In the genomic region with DNA sequence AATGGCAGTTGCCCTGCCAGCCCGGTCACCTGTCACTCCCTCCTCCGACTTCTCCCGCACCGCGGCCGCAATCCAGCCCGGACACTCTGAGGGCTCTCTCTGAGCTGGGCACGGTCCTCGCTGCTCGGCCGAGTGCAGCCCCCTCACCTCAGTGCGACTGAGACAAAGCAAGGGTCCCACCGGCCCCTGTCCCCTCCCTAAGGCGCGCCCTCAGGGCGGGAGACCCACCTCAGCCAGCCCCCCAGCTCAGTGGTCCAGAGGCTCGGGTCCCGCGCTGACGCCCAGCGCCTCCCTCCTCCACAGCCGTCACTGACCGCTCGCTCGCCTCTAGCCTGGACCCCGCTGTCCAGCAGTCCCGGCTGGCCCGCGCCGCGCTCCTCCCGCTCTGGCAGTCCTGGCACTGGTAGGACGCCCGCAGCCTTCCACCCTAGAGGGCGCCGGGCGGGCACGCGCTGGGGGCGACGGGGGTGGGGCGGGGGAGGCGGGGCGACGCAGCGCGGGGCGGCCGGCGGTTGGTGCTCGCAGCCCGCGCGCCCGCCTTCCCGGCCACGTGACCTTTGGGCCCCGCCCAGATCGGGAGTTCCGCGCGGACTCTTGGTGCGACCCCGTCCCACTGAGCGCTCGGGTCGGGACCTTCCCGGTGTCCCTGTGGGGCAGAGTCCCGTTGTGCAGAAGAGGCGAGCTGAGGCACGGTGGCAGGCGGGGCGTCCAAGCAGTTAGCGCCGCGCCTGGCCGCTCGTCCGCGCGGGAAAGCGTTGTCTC, we compare ENCODE assay signal across 1 cellular context.
A peak's percentile ranks its signal among the peaks of the same experiment; 100 is the strongest.
TF ChIP-seq lines count a peak whose summit lies in the region.

No MANE protein-coding gene starts in this region.

TF ChIP-seq in K562, 482 proteins besides CTCF, POLR2A, EP300 and RAD21 (continued from another document and continues in another):
- TF ChIP-seq, protein P1, sequence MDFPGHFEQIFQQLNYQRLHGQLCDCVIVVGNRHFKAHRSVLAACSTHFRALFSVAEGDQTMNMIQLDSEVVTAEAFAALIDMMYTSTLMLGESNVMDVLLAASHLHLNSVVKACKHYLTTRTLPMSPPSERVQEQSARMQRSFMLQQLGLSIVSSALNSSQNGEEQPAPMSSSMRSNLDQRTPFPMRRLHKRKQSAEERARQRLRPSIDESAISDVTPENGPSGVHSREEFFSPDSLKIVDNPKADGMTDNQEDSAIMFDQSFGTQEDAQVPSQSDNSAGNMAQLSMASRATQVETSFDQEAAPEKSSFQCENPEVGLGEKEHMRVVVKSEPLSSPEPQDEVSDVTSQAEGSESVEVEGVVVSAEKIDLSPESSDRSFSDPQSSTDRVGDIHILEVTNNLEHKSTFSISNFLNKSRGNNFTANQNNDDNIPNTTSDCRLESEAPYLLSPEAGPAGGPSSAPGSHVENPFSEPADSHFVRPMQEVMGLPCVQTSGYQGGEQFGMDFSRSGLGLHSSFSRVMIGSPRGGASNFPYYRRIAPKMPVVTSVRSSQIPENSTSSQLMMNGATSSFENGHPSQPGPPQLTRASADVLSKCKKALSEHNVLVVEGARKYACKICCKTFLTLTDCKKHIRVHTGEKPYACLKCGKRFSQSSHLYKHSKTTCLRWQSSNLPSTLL (IDR thresholded peaks at IDR 0.05): no peak
- TF ChIP-seq, protein P2, sequence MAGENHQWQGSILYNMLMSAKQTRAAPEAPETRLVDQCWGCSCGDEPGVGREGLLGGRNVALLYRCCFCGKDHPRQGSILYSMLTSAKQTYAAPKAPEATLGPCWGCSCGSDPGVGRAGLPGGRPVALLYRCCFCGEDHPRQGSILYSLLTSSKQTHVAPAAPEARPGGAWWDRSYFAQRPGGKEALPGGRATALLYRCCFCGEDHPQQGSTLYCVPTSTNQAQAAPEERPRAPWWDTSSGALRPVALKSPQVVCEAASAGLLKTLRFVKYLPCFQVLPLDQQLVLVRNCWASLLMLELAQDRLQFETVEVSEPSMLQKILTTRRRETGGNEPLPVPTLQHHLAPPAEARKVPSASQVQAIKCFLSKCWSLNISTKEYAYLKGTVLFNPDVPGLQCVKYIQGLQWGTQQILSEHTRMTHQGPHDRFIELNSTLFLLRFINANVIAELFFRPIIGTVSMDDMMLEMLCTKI (IDR thresholded peaks at IDR 0.05; ENCODE audit: partially characterized antibody): no peak
- TF ChIP-seq SP2 (IDR thresholded peaks at IDR 0.05; ENCODE audit: extremely low read depth, low read depth, low read length, poor library complexity, severe bottlenecking) (no peak), ZNF551 (CRISPR knock-in tag; IDR thresholded peaks at IDR 0.05) (no peak), GABPB1 (CRISPR knock-in tag; IDR thresholded peaks at IDR 0.05) (peak; percentile 41; the same call in 1 of the 2 replicates), HMG20A (CRISPR knock-in tag; conservative IDR thresholded peaks at IDR 0.05) (no peak), BCL6 (CRISPR knock-in tag; IDR thresholded peaks at IDR 0.05) (no peak), SIN3B (IDR thresholded peaks at IDR 0.05; ENCODE audit: low read depth) (no peak), ZNF583 (CRISPR knock-in tag; IDR thresholded peaks at IDR 0.05) (no peak), MEF2A (IDR thresholded peaks at IDR 0.05; ENCODE audit: control insufficient read depth, low read depth, low read length) (no peak), TRIM28 (IDR thresholded peaks at IDR 0.05) (no peak), BRD4 (IDR thresholded peaks at IDR 0.05) (no peak), CHCHD3 (CRISPR knock-in tag; IDR thresholded peaks at IDR 0.05) (no peak)
- TF ChIP-seq, protein P3, sequence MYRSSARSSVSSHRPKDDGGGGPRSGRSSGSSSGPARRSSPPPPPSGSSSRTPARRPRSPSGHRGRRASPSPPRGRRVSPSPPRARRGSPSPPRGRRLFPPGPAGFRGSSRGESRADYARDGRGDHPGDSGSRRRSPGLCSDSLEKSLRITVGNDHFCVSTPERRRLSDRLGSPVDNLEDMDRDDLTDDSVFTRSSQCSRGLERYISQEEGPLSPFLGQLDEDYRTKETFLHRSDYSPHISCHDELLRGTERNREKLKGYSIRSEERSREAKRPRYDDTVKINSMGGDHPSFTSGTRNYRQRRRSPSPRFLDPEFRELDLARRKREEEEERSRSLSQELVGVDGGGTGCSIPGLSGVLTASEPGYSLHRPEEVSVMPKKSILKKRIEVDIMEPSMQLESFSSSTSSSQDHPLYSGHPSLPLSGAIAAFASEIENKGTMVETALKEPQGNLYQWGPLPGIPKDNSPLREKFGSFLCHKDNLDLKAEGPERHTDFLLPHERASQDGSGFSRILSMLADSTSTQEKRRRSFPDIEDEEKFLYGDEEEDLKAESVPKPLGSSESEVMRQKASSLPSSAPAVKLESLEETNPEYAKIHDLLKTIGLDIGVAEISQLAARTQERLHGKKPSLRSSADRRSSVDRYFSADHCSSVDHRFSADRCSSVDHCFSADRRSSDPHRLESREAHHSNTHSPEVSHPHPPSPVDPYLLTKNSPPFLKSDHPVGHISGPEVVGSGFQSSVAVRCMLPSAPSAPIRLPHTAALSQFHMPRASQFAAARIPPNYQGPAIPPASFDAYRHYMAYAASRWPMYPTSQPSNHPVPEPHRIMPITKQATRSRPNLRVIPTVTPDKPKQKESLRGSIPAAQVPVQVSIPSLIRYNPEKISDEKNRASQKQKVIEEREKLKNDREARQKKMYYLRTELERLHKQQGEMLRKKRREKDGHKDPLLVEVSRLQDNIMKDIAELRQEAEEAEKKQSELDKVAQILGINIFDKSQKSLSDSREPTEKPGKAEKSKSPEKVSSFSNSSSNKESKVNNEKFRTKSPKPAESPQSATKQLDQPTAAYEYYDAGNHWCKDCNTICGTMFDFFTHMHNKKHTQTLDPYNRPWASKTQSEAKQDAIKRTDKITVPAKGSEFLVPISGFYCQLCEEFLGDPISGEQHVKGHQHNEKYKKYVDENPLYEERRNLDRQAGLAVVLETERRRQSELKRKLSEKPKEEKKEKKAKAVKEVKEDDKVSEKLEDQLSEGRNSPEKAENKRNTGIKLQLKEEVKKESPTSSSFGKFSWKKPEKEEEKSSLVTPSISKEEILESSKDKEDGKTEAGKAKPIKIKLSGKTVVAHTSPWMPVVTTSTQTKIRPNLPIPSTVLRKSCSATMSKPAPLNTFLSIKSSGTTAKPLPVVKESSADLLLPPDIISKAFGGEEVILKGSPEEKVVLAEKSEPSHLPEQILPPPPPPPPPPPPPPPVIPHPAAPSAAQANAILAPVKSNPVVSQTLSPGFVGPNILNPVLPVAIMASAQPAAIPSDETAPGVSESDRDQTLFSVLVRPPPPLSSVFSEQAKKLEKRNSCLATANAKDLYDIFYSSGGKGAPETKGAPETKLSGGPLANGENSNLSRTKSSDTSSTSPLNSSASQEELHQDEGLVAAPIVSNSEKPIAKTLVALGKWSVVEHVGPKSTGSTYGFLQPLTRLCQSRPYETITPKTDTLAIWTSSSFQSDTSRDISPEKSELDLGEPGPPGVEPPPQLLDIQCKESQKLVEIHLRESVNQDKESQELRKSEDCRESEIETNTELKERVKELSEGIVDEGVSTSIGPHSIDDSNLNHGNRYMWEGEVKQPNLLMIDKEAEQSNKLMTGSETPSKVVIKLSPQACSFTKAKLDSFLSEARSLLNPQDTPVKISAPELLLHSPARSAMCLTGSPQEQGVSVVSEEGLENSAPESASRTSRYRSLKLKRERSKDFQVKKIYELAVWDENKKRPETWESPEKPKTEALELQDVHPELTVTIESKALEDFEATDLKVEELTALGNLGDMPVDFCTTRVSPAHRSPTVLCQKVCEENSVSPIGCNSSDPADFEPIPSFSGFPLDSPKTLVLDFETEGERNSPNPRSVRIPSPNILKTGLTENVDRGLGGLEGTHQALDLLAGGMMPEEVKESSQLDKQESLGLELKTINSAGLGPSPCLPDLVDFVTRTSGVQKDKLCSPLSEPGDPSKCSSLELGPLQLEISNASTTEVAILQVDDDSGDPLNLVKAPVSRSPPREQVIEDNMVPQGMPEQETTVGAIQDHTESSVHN (IDR thresholded peaks at IDR 0.05; ENCODE audit: borderline replicate concordance in 1 of 2, low read depth in 1 of 2): no peak
- TF ChIP-seq, protein P4, sequence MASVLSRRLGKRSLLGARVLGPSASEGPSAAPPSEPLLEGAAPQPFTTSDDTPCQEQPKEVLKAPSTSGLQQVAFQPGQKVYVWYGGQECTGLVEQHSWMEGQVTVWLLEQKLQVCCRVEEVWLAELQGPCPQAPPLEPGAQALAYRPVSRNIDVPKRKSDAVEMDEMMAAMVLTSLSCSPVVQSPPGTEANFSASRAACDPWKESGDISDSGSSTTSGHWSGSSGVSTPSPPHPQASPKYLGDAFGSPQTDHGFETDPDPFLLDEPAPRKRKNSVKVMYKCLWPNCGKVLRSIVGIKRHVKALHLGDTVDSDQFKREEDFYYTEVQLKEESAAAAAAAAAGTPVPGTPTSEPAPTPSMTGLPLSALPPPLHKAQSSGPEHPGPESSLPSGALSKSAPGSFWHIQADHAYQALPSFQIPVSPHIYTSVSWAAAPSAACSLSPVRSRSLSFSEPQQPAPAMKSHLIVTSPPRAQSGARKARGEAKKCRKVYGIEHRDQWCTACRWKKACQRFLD (CRISPR knock-in tag; IDR thresholded peaks at IDR 0.05): no peak
- TF ChIP-seq, protein P5, sequence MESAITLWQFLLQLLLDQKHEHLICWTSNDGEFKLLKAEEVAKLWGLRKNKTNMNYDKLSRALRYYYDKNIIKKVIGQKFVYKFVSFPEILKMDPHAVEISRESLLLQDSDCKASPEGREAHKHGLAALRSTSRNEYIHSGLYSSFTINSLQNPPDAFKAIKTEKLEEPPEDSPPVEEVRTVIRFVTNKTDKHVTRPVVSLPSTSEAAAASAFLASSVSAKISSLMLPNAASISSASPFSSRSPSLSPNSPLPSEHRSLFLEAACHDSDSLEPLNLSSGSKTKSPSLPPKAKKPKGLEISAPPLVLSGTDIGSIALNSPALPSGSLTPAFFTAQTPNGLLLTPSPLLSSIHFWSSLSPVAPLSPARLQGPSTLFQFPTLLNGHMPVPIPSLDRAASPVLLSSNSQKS (CRISPR knock-in tag; IDR thresholded peaks at IDR 0.05): no peak
- TF ChIP-seq, protein P6, sequence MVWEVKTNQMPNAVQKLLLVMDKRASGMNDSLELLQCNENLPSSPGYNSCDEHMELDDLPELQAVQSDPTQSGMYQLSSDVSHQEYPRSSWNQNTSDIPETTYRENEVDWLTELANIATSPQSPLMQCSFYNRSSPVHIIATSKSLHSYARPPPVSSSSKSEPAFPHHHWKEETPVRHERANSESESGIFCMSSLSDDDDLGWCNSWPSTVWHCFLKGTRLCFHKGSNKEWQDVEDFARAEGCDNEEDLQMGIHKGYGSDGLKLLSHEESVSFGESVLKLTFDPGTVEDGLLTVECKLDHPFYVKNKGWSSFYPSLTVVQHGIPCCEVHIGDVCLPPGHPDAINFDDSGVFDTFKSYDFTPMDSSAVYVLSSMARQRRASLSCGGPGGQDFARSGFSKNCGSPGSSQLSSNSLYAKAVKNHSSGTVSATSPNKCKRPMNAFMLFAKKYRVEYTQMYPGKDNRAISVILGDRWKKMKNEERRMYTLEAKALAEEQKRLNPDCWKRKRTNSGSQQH (CRISPR knock-in tag; IDR thresholded peaks at IDR 0.05): no peak
- TF ChIP-seq, protein P7, sequence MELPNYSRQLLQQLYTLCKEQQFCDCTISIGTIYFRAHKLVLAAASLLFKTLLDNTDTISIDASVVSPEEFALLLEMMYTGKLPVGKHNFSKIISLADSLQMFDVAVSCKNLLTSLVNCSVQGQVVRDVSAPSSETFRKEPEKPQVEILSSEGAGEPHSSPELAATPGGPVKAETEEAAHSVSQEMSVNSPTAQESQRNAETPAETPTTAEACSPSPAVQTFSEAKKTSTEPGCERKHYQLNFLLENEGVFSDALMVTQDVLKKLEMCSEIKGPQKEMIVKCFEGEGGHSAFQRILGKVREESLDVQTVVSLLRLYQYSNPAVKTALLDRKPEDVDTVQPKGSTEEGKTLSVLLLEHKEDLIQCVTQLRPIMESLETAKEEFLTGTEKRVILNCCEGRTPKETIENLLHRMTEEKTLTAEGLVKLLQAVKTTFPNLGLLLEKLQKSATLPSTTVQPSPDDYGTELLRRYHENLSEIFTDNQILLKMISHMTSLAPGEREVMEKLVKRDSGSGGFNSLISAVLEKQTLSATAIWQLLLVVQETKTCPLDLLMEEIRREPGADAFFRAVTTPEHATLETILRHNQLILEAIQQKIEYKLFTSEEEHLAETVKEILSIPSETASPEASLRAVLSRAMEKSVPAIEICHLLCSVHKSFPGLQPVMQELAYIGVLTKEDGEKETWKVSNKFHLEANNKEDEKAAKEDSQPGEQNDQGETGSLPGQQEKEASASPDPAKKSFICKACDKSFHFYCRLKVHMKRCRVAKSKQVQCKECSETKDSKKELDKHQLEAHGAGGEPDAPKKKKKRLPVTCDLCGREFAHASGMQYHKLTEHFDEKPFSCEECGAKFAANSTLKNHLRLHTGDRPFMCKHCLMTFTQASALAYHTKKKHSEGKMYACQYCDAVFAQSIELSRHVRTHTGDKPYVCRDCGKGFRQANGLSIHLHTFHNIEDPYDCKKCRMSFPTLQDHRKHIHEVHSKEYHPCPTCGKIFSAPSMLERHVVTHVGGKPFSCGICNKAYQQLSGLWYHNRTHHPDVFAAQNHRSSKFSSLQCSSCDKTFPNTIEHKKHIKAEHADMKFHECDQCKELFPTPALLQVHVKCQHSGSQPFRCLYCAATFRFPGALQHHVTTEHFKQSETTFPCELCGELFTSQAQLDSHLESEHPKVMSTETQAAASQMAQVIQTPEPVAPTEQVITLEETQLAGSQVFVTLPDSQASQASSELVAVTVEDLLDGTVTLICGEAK (IDR thresholded peaks at IDR 0.05): 0 out of 2 replicates have a peak, but pooled peaks have one; percentile 18
- TF ChIP-seq, protein P7 (CRISPR knock-in tag; IDR thresholded peaks at IDR 0.05): no peak
- TF ChIP-seq, protein P8, sequence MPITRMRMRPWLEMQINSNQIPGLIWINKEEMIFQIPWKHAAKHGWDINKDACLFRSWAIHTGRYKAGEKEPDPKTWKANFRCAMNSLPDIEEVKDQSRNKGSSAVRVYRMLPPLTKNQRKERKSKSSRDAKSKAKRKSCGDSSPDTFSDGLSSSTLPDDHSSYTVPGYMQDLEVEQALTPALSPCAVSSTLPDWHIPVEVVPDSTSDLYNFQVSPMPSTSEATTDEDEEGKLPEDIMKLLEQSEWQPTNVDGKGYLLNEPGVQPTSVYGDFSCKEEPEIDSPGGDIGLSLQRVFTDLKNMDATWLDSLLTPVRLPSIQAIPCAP (CRISPR knock-in tag; IDR thresholded peaks at IDR 0.05; ENCODE audit: borderline replicate concordance): no peak
